ENCODE assay signal across 7 cellular contexts in genomic region chr9:83965350-83966208, GRCh38. TPM values are rescaled to one million over a fixed set of nuclear protein-coding genes. Genes with fewer than 3 reads are reported as not detected.
A peak's percentile ranks its signal among the peaks of the same experiment; 100 is the strongest.
DNase-seq lines count a peak whose midpoint lies in the region; ATAC-seq and TF ChIP-seq lines count a peak whose summit lies in the region.

No MANE protein-coding gene starts in this region.

- ATAC-seq in natural killer cell (peak in 1 of 3 donors; percentile 18), GM18511 (IDR thresholded peaks at IDR 0.05; ENCODE audit: unreplicated experiment) (no peak), GM18858 (IDR thresholded peaks at IDR 0.05; ENCODE audit: unreplicated experiment) (no peak), GM18867 (IDR thresholded peaks at IDR 0.05; ENCODE audit: unreplicated experiment) (no peak)

- peak overlapping the region; percentile 77 for H3K27ac Mint-ChIP-seq in activated naive CD8-positive, alpha-beta T cell treated with anti-CD3 and anti-CD28 coated beads for 36 hours
- H3K27ac Mint-ChIP-seq in natural killer cell = peak overlapping the region; percentile 55 to 78

- no peak overlapping the region for H3K4me3 ChIP-seq in Karpas-422 (ENCODE audit: low read length)

- H3K9me3 Mint-ChIP-seq in activated naive CD8-positive, alpha-beta T cell treated with anti-CD3 and anti-CD28 coated beads for 36 hours = no peaks in the 10 kb centered on the region
- no peaks in the 10 kb centered on the region for H3K9me3 Mint-ChIP-seq in natural killer cell

- H3K9me3 ChIP-seq in Karpas-422 (ENCODE audit: low read length) = no peaks in the 10 kb centered on the region

- no peak overlapping the region for H2AFZ ChIP-seq in Karpas-422 (ENCODE audit: low read length)

- H3K27me3 ChIP-seq in Karpas-422 (ENCODE audit: low read length) = no peaks in the 10 kb centered on the region

- peaks cover 15% of the 10 kb centered on the region for H3K4me1 Mint-ChIP-seq in activated naive CD8-positive, alpha-beta T cell treated with anti-CD3 and anti-CD28 coated beads for 36 hours
- peaks cover 19 to 46% of the 10 kb centered on the region in 2 donors for H3K4me1 Mint-ChIP-seq in natural killer cell

- H3K36me3 ChIP-seq in Karpas-422 (ENCODE audit: insufficient read depth, low read length) = peaks cover 32% of the 10 kb centered on the region

- DNase-seq in ELF-1 (ENCODE audit: low read depth, low spot score) = peak; percentile 34
- DNase-seq in Karpas-422 = peak; percentile 59
- DNase-seq in activated naive CD8-positive, alpha-beta T cell treated with anti-CD3 and anti-CD28 coated beads for 36 hours = no peak
- DNase-seq in natural killer cell = no peak

- intact Hi-C loops in natural killer cell (cut with micrococcal nuclease) = no loop called here

- H3K27me3 Mint-ChIP-seq in activated naive CD8-positive, alpha-beta T cell treated with anti-CD3 and anti-CD28 coated beads for 36 hours = no peaks in the 10 kb centered on the region
- H3K27me3 Mint-ChIP-seq in natural killer cell (ENCODE audit: low read depth in 2 of 2) = no peaks in the 10 kb centered on the region

- H3K4me3 Mint-ChIP-seq in activated naive CD8-positive, alpha-beta T cell treated with anti-CD3 and anti-CD28 coated beads for 36 hours = peak overlapping the region; percentile 40
- H3K4me3 Mint-ChIP-seq in natural killer cell = peak overlapping the region; percentile 10

- no peaks in the 10 kb centered on the region; the same call in 1 of the 2 replicates for H3K79me2 ChIP-seq in Karpas-422 (ENCODE audit: low read length)

- H3K36me3 Mint-ChIP-seq in activated naive CD8-positive, alpha-beta T cell treated with anti-CD3 and anti-CD28 coated beads for 36 hours = peaks cover 32% of the 10 kb centered on the region
- peaks cover 29% of the 10 kb centered on the region for H3K36me3 Mint-ChIP-seq in natural killer cell

- no peaks in the 10 kb centered on the region for H3K9me2 ChIP-seq in Karpas-422 (replicated peaks; ENCODE audit: insufficient read depth, low read length)

- peaks cover 32% of the 10 kb centered on the region for H4K20me1 ChIP-seq in Karpas-422 (ENCODE audit: insufficient read depth, low read depth, low read length)

- H3K9ac ChIP-seq in Karpas-422 (ENCODE audit: low read length) = no peak overlapping the region

- H3K4me2 ChIP-seq in Karpas-422 (ENCODE audit: low read depth, low read length, poor library complexity, severe bottlenecking) = no peak overlapping the region

- no peak overlapping the region for H3K27ac ChIP-seq in Karpas-422 (ENCODE audit: low read length)

- H3K4me1 ChIP-seq in Karpas-422 (ENCODE audit: low read length) = no peaks in the 10 kb centered on the region

- TF ChIP-seq CTCF in natural killer cell (IDR thresholded peaks at IDR 0.05) = no peak

RNA-seq across cellular contexts. Expression of gene HNRNPK, which starts 14.4 kb away (rescaled TPM):
- total RNA-seq in Karpas-422 (2014; rRNA removed; shearing (Covaris generic); ENCODE audit: low replicate concordance) = 513 and 558 TPM in 2 replicates
- 100 to 1,000 TPM; 874 to 924 TPM for total RNA-seq in activated naive CD8-positive, alpha-beta T cell treated with anti-CD3 and anti-CD28 coated beads for 36 hours
- 100 to 1,000 TPM; 703 to 872 (median 771) TPM for total RNA-seq in natural killer cell

RNA-seq across cellular contexts. Expression of gene RMI1, which starts 15.0 kb away (rescaled TPM):
- total RNA-seq in Karpas-422 (2014; rRNA removed; shearing (Covaris generic); ENCODE audit: low replicate concordance) = 5.3 and 14.9 TPM in 2 replicates
- total RNA-seq in activated naive CD8-positive, alpha-beta T cell treated with anti-CD3 and anti-CD28 coated beads for 36 hours = 10 to 100 TPM; 33.4 to 34.4 TPM
- 1 to 10 TPM; 2.8 to 5.4 (median 3.0) TPM for total RNA-seq in natural killer cell

RNA-seq across cellular contexts. Expression of gene KIF27, which starts 44.3 kb away (rescaled TPM):
- total RNA-seq in Karpas-422 (2014; rRNA removed; shearing (Covaris generic); ENCODE audit: low replicate concordance) = 6.5 and 7.6 TPM in 2 replicates
- total RNA-seq in activated naive CD8-positive, alpha-beta T cell treated with anti-CD3 and anti-CD28 coated beads for 36 hours = 1 to 10 TPM; 1.9 to 2.0 TPM
- total RNA-seq in natural killer cell = 1 to 10 TPM; 4.0 to 7.7 (median 4.6) TPM

Comparison
In these comparisons a context has a peak if more than half of its experiments do, and no peak if none do; other contexts are left out.
1. DNase-seq: peak in ELF-1 (single experiment) and Karpas-422 (single experiment); none in activated naive CD8-positive, alpha-beta T cell treated with anti-CD3 and anti-CD28 coated beads for 36 hours (single experiment) and natural killer cell (single experiment).